In genomic region chr6:33204165-33204414, GRCh38 we compare ENCODE assay signal across 1 cellular context.
TF ChIP-seq lines count a peak whose summit lies in the region.

No MANE protein-coding gene starts in this region.

TF ChIP-seq in SK-N-SH treated with all-trans-retinoic acid at 6 μM for 48 hours, 23 proteins besides CTCF, POLR2A, EP300 and RAD21 (continued from another document):
- TF ChIP-seq POU6F1 (CRISPR knock-in tag; IDR thresholded peaks at IDR 0.05; ENCODE audit: borderline replicate concordance, low read depth): no peak
- TF ChIP-seq ARNTL (CRISPR knock-in tag; IDR thresholded peaks at IDR 0.05; ENCODE audit: borderline replicate concordance, low read depth): no peak
- TF ChIP-seq SNAI2 (CRISPR knock-in tag; IDR thresholded peaks at IDR 0.05): no peak
- TF ChIP-seq TSHZ2 (CRISPR knock-in tag; IDR thresholded peaks at IDR 0.05): no peak
- TF ChIP-seq ZFP3 (CRISPR knock-in tag; IDR thresholded peaks at IDR 0.05): no peak
- TF ChIP-seq ZC3H10 (CRISPR knock-in tag; IDR thresholded peaks at IDR 0.05): no peak
- no peak for TF ChIP-seq ZNF8 (CRISPR knock-in tag; IDR thresholded peaks at IDR 0.05)
- TF ChIP-seq ZNF565 (CRISPR knock-in tag; conservative IDR thresholded peaks at IDR 0.05; ENCODE audit: low read depth): no peak
- TF ChIP-seq BACH2 (CRISPR knock-in tag; IDR thresholded peaks at IDR 0.05; ENCODE audit: borderline replicate concordance): no peak
- no peak for TF ChIP-seq OSR1 (CRISPR knock-in tag; IDR thresholded peaks at IDR 0.05)
- no peak for TF ChIP-seq ZFP30 (CRISPR knock-in tag; IDR thresholded peaks at IDR 0.05)
- no peak for TF ChIP-seq ZNF70 (CRISPR knock-in tag; IDR thresholded peaks at IDR 0.05)
- TF ChIP-seq ISL1 (CRISPR knock-in tag; IDR thresholded peaks at IDR 0.05): no peak
- no peak for TF ChIP-seq GLIS3 (CRISPR knock-in tag; IDR thresholded peaks at IDR 0.05)
- no peak for TF ChIP-seq CSRNP3 (CRISPR knock-in tag; IDR thresholded peaks at IDR 0.05)
- no peak for TF ChIP-seq CREB5 (CRISPR knock-in tag; IDR thresholded peaks at IDR 0.05; ENCODE audit: low read depth)
- TF ChIP-seq TOX (CRISPR knock-in tag; IDR thresholded peaks at IDR 0.05; ENCODE audit: borderline replicate concordance): no peak
- no peak for TF ChIP-seq RARB (CRISPR knock-in tag; IDR thresholded peaks at IDR 0.05)
